In genomic region chr5:82793808-82794419, GRCh38 we compare ENCODE assay signal across 10 cellular contexts.
DNase-seq lines count a peak whose midpoint lies in the region; ATAC-seq and TF ChIP-seq lines count a peak whose summit lies in the region.
"Had no signal": no experiment of that assay in that cellular context is flagged by ENCODE, and none has a peak within 500 bp of the region (broad histone marks: within the 10 kb centered on the region; RNA-seq: fewer than 3 reads in every experiment).

No MANE protein-coding gene starts in this region.

- H3K27me3 ChIP-seq in DOHH2 (ENCODE audit: control insufficient read depth, low read length), result no peaks in the 10 kb centered on the region; the same call in 1 of the 2 replicates
- H3K27me3 ChIP-seq: neutrophil had no signal

- no peak for ATAC-seq in GM21447 (IDR thresholded peaks at IDR 0.05; ENCODE audit: unreplicated experiment)
- ATAC-seq: T-cell had no signal

- TF ChIP-seq CTCF in DOHH2 (IDR thresholded peaks at IDR 0.05; ENCODE audit: low read depth, low read length, poor library complexity, severe bottlenecking), result peak; percentile 80
- TF ChIP-seq CTCF in LNCAP (IDR thresholded peaks at IDR 0.05), result peak; percentile 77

- H3K4me1 ChIP-seq in DOHH2 (ENCODE audit: control insufficient read depth, low read length), result no peaks in the 10 kb centered on the region

- DNase-seq in activated T-helper 9 cell treated with anti-CD3 and anti-CD28 coated beads, Interleukin-2, amount 50 U/mL, for 16 hours (ENCODE audit: low read depth), result peak; percentile 13
- peak; percentile 32 for DNase-seq in inferior parietal cortex (ENCODE audit: extremely low spot score)
- DNase-seq in stimulated activated CD8-positive, alpha-beta memory T cell treated with anti-CD3 and anti-CD28 coated beads, Interleukin-12 subunit alpha, Interleukin-12 subunit beta, amount 100 ng/mL, for 1 hour (ENCODE audit: low read depth), result peak; percentile 8
- DNase-seq in NOMO-1 (lab: John Stamatoyannopoulos, UW; ENCODE audit: unreplicated experiment in 2 of 2), result no peak
- DNase-seq in T1000 (lab: John Stamatoyannopoulos, UW), result no peak

- no peaks in the 10 kb centered on the region for H3K9me3 ChIP-seq in DOHH2 (ENCODE audit: control insufficient read depth, insufficient read depth, low read length)
- H3K9me3 ChIP-seq: neutrophil had no signal

- H3F3A ChIP-seq in DOHH2 (ENCODE audit: control insufficient read depth, insufficient read depth), result no peaks in the 10 kb centered on the region

- no peaks in the 10 kb centered on the region for H3K9me2 ChIP-seq in DOHH2 (replicated peaks; ENCODE audit: control insufficient read depth, low read length)

- H3K4me2 ChIP-seq in DOHH2 (ENCODE audit: low read length), result no peak overlapping the region

- no peak overlapping the region for H3K27ac ChIP-seq in DOHH2 (ENCODE audit: low read depth, low read length)
- H3K27ac ChIP-seq: neutrophil had no signal

- H3K4me3 ChIP-seq in DOHH2 (ENCODE audit: low read length), result no peak overlapping the region

- no peaks in the 10 kb centered on the region for H3K79me2 ChIP-seq in DOHH2 (ENCODE audit: control insufficient read depth, low read length)

- no peaks in the 10 kb centered on the region for H3K36me3 ChIP-seq in DOHH2 (ENCODE audit: control insufficient read depth, low read length)
- H3K36me3 ChIP-seq: neutrophil had no signal

- H4K20me1 ChIP-seq in DOHH2 (ENCODE audit: control insufficient read depth, insufficient read depth, low read depth, low read length), result no peaks in the 10 kb centered on the region

Comparison
In these comparisons a context has a peak if more than half of its experiments do, and no peak if none do; other contexts are left out.
1. DNase-seq: peak in activated T-helper 9 cell treated with anti-CD3 and anti-CD28 coated beads, Interleukin-2, amount 50 U/mL, for 16 hours (single experiment), inferior parietal cortex (single experiment) and stimulated activated CD8-positive, alpha-beta memory T cell treated with anti-CD3 and anti-CD28 coated beads, Interleukin-12 subunit alpha, Interleukin-12 subunit beta, amount 100 ng/mL, for 1 hour (single experiment); none in NOMO-1 (0 of 2) and T1000 (single experiment).